In genomic region chr22:50481045-50481439, GRCh38 we compare ENCODE assay signal across 8 cellular contexts. TPM values are rescaled to one million over a fixed set of nuclear protein-coding genes. Genes with fewer than 3 reads are reported as not detected.
A peak's percentile ranks its signal among the peaks of the same experiment; 100 is the strongest.
DNase-seq lines count a peak whose midpoint lies in the region; ATAC-seq, FAIRE-seq and TF ChIP-seq lines count a peak whose summit lies in the region.

No MANE protein-coding gene starts in this region.

- H3K36me3 ChIP-seq in HepG2 (replicated peaks in 1 of 2; ENCODE audit: control insufficient read depth in 1 of 2, insufficient read depth in 2 of 2, low read length in 2 of 2) (no peaks in the 10 kb centered on the region), tibial artery (no peaks in the 10 kb centered on the region)

- peak; percentile 21; the same call in 1 of the 2 replicates for TF ChIP-seq CTCF in HepG2 (CRISPR knock-in tag; IDR thresholded peaks at IDR 0.05)
- no peak for TF ChIP-seq CTCF in tibial artery (IDR thresholded peaks at IDR 0.05)
- no peak for TF ChIP-seq CTCF in foreskin keratinocyte (conservative IDR thresholded peaks at IDR 0.05)

- peaks cover 6% of the 10 kb centered on the region for H3K4me1 Mint-ChIP-seq in activated naive CD4-positive, alpha-beta T cell treated with anti-CD3 and anti-CD28 coated beads for 36 hours (ENCODE audit: low read depth)
- peaks cover 5% of the 10 kb centered on the region for H3K4me1 Mint-ChIP-seq in activated naive CD8-positive, alpha-beta T cell treated with anti-CD3 and anti-CD28 coated beads, Interleukin-2, amount 50 U/mL, for 24 hours

- H3K9me3 ChIP-seq in HepG2 (ENCODE audit: low read length) (no peaks in the 10 kb centered on the region), tibial artery (no peaks in the 10 kb centered on the region)

- H3K9ac ChIP-seq in HepG2 (ENCODE audit: insufficient read depth, low read depth, low read length), result peak overlapping the region; percentile 76; the same call in 1 of the 2 replicates

- no peaks in the 10 kb centered on the region for H3K36me3 Mint-ChIP-seq in activated naive CD4-positive, alpha-beta T cell treated with anti-CD3 and anti-CD28 coated beads for 36 hours (ENCODE audit: low read depth)
- no peaks in the 10 kb centered on the region for H3K36me3 Mint-ChIP-seq in activated naive CD4-positive, alpha-beta T cell treated with anti-CD3 and anti-CD28 coated beads, Interleukin-2, amount 50 U/mL, for 72 hours
- H3K36me3 Mint-ChIP-seq in activated naive CD8-positive, alpha-beta T cell treated with anti-CD3 and anti-CD28 coated beads, Interleukin-2, amount 50 U/mL, for 24 hours (ENCODE audit: low read depth), result no peaks in the 10 kb centered on the region

- CTCF ChIA-PET in activated naive CD4-positive, alpha-beta T cell treated with anti-CD3 and anti-CD28 coated beads for 36 hours (lab: Charles Lee), result no interaction called here
- CTCF ChIA-PET in HepG2 (lab: Yijun Ruan, JAX; ENCODE audit: low intra/inter-chr PET ratio, low total read pairs), result no interaction called here

- peaks cover 0 to 4% of the 10 kb centered on the region in 2 experiments; a peak in 1 of 5 replicates for H3K27me3 ChIP-seq in HepG2 (ENCODE audit: control insufficient read depth in 1 of 2, insufficient read depth in 2 of 2, low read length in 2 of 2)
- peaks cover 15 to 66% of the 10 kb centered on the region in 2 donors for H3K27me3 ChIP-seq in tibial artery
- peaks cover 21% of the 10 kb centered on the region for H3K27me3 ChIP-seq in foreskin keratinocyte

- H3K4me1 ChIP-seq in HepG2 (ENCODE audit: insufficient read depth, low read length) (peaks cover 54% of the 10 kb centered on the region), tibial artery (peaks cover 0 to 16% (median 8%) of the 10 kb centered on the region in 4 donors), foreskin keratinocyte (peaks cover 9% of the 10 kb centered on the region)

- in situ Hi-C loops in HepG2 (cut with HindIII; ENCODE audit: extremely low pct_ligation_motif_present, low pct_unique_long_range_greater_than_20kb), result no loop called here

- H4K20me1 ChIP-seq in HepG2 (ENCODE audit: insufficient read depth, low read length), result no peaks in the 10 kb centered on the region; the same call in 1 of the 2 replicates

- TF ChIP-seq RAD21 in HepG2 (CRISPR knock-in tag; IDR thresholded peaks at IDR 0.05), result no peak

- H3K27me3 Mint-ChIP-seq in activated naive CD4-positive, alpha-beta T cell treated with anti-CD3 and anti-CD28 coated beads for 36 hours (ENCODE audit: low read depth), result peaks cover 8% of the 10 kb centered on the region
- peaks cover 7% of the 10 kb centered on the region for H3K27me3 Mint-ChIP-seq in activated naive CD8-positive, alpha-beta T cell treated with anti-CD3 and anti-CD28 coated beads, Interleukin-2, amount 50 U/mL, for 24 hours

- intact Hi-C loops in activated naive CD4-positive, alpha-beta T cell treated with anti-CD3 and anti-CD28 coated beads for 36 hours (cut with micrococcal nuclease), result no loop called here
- intact Hi-C loops in HepG2 (cut with micrococcal nuclease; ENCODE audit: unreplicated experiment), result no loop called here
- intact Hi-C loops in tibial artery (cut with DNase I; ENCODE audit: low total_unique reads), result no loop called here

- TF ChIP-seq POLR2A in HepG2 (IDR thresholded peaks at IDR 0.05; ENCODE audit: insufficient read depth in 1 of 2, low read depth in 2 of 2, low read length in 2 of 2), result no peak

- no peaks in the 10 kb centered on the region for H3K79me2 ChIP-seq in HepG2 (ENCODE audit: insufficient read depth, low read length)

- no peak for FAIRE-seq in HepG2 (lab: Jason Lieb, UNC)

- H3K27ac ChIP-seq in HepG2 (ENCODE audit: extremely low read length, insufficient read depth, low read length) (no peak overlapping the region), tibial artery (no peak overlapping the region), foreskin keratinocyte (no peak overlapping the region)

- POLR2A ChIA-PET in HepG2 (lab: Yijun Ruan, JAX), result interaction anchor here (0.7 to 2.1 kb wide), 5 partner anchors 10 to 45 kb away, joined by 3 to 5 read pairs (median 4); partner anchors contain the start of genes LMF2, NCAPH2 and SCO2

- peak overlapping the region; percentile 61 for H3K4me3 Mint-ChIP-seq in activated naive CD4-positive, alpha-beta T cell treated with anti-CD3 and anti-CD28 coated beads for 36 hours
- peak overlapping the region; percentile 67 for H3K4me3 Mint-ChIP-seq in activated naive CD8-positive, alpha-beta T cell treated with anti-CD3 and anti-CD28 coated beads, Interleukin-2, amount 50 U/mL, for 24 hours

- WGBS in HepG2 (ENCODE audit: low lambda C conversion rate), result no CpG with 5 or more reads among the region's 45 CpGs

- no TSS peak for BruUV-seq in HepG2 (replicated peaks; lab: Mats Ljungman, UMichigan)

- TF ChIP-seq EP300 in HepG2 (IDR thresholded peaks at IDR 0.05; ENCODE audit: low read depth in 2 of 2, low read length in 2 of 2) (no peak), HepG2 (CRISPR knock-in tag; IDR thresholded peaks at IDR 0.05; ENCODE audit: borderline replicate concordance) (no peak)

- DNase-seq in activated naive CD4-positive, alpha-beta T cell treated with anti-CD3 and anti-CD28 coated beads for 36 hours, result no peak
- no peak for DNase-seq in activated naive CD4-positive, alpha-beta T cell treated with anti-CD3 and anti-CD28 coated beads, Interleukin-2, amount 50 U/mL, for 72 hours (ENCODE audit: low spot score in 2 of 2)
- DNase-seq in activated naive CD8-positive, alpha-beta T cell treated with anti-CD3 and anti-CD28 coated beads, Interleukin-2, amount 50 U/mL, for 24 hours, result no peak
- DNase-seq in HepG2 (ENCODE audit: low spot score) (no peak), tibial artery (no peak), foreskin keratinocyte (no peak), dermis blood vessel endothelial cell (no peak)

- H2AFZ ChIP-seq in HepG2 (ENCODE audit: low read length), result no peak overlapping the region

- no peak overlapping the region for H3K27ac Mint-ChIP-seq in activated naive CD4-positive, alpha-beta T cell treated with anti-CD3 and anti-CD28 coated beads for 36 hours
- no peak overlapping the region for H3K27ac Mint-ChIP-seq in activated naive CD4-positive, alpha-beta T cell treated with anti-CD3 and anti-CD28 coated beads, Interleukin-2, amount 50 U/mL, for 72 hours
- no peak overlapping the region for H3K27ac Mint-ChIP-seq in activated naive CD8-positive, alpha-beta T cell treated with anti-CD3 and anti-CD28 coated beads, Interleukin-2, amount 50 U/mL, for 24 hours

- H3K4me3 ChIP-seq in HepG2 (replicated peaks in 1 of 3; ENCODE audit: insufficient read depth in 1 of 3, low read depth in 2 of 3, low read length in 3 of 3) (peak overlapping the region; percentile 75 to 76 (median 75); a peak in 5 of 6 replicates), tibial artery (peak overlapping the region; percentile 30 to 44)

- no peaks in the 10 kb centered on the region for H3K9me3 Mint-ChIP-seq in activated naive CD4-positive, alpha-beta T cell treated with anti-CD3 and anti-CD28 coated beads for 36 hours
- H3K9me3 Mint-ChIP-seq in activated naive CD4-positive, alpha-beta T cell treated with anti-CD3 and anti-CD28 coated beads, Interleukin-2, amount 50 U/mL, for 72 hours, result no peaks in the 10 kb centered on the region
- no peaks in the 10 kb centered on the region for H3K9me3 Mint-ChIP-seq in activated naive CD8-positive, alpha-beta T cell treated with anti-CD3 and anti-CD28 coated beads, Interleukin-2, amount 50 U/mL, for 24 hours

- H3K4me2 ChIP-seq in HepG2 (ENCODE audit: low read depth, low read length), result peak overlapping the region; percentile 77

- no peak for ATAC-seq in activated naive CD4-positive, alpha-beta T cell treated with anti-CD3 and anti-CD28 coated beads, Interleukin-2, amount 50 U/mL, for 72 hours
- no peak for ATAC-seq in activated naive CD8-positive, alpha-beta T cell treated with anti-CD3 and anti-CD28 coated beads, Interleukin-2, amount 50 U/mL, for 24 hours
- ATAC-seq in HepG2 (no peak), foreskin keratinocyte (no peak), HG02623 (IDR thresholded peaks at IDR 0.05; ENCODE audit: unreplicated experiment) (no peak)

RNA-seq across cellular contexts. Expression of gene ADM2, which starts 0.3 kb away (rescaled TPM):
- 1 to 10 TPM; 7.5 to 8.3 TPM for total RNA-seq in activated naive CD4-positive, alpha-beta T cell treated with anti-CD3 and anti-CD28 coated beads for 36 hours
- 1 to 10 TPM; 6.0 to 7.0 TPM for total RNA-seq in activated naive CD4-positive, alpha-beta T cell treated with anti-CD3 and anti-CD28 coated beads, Interleukin-2, amount 50 U/mL, for 72 hours
- total RNA-seq in HepG2 (2016; rRNA removed; fragmentation: Illumina TruSeq; extraction: Trizol) (0.76 and 1.2 TPM in 2 replicates), foreskin keratinocyte (0.95 and 2.0 TPM in 2 replicates), dermis blood vessel endothelial cell (0.34 and 0.60 TPM in 2 replicates)
- total RNA-seq in HepG2 (2016; cell fraction: cytosol; rRNA removed; fragmentation: Illumina TruSeq; extraction: Trizol; ENCODE audit: low read depth), result 0.10 and 0.18 TPM in 2 replicates
- total RNA-seq in HepG2 (2016; cell fraction: insoluble cytoplasmic fraction; rRNA removed; fragmentation: Illumina TruSeq; extraction: Trizol), result 0.68 and 1.4 TPM in 2 replicates
- 0.68 and 0.83 TPM in 2 replicates for total RNA-seq in HepG2 (2016; cell fraction: membrane; rRNA removed; fragmentation: Illumina TruSeq; extraction: Trizol)
- 1.3 and 1.9 TPM in 2 replicates for total RNA-seq in HepG2 (2016; cell fraction: nucleus; rRNA removed; fragmentation: Illumina TruSeq; extraction: Trizol)
- polyA plus RNA-seq in HepG2 (2011; rRNA removed) (3.0 and 4.0 TPM in 2 replicates), foreskin keratinocyte (1.4 and 3.0 TPM in 2 replicates)
- polyA plus RNA-seq in HepG2 (2011; cell fraction: cytosol; rRNA removed), result 2.7 and 2.8 TPM in 2 replicates
- polyA plus RNA-seq in HepG2 (2011; cell fraction: nucleus; rRNA removed), result 7.0 and 9.2 TPM in 2 replicates
- polyA plus RNA-seq in HepG2 (2012), result 3.7 and 10.8 TPM in 2 replicates
- polyA plus RNA-seq in HepG2 (2016; cell fraction: cytosol; fragmentation: Illumina TruSeq; extraction: Trizol; ENCODE audit: low read depth), result 0.40 and 0.43 TPM in 2 replicates
- 1.3 and 1.6 TPM in 2 replicates for polyA plus RNA-seq in HepG2 (2016; cell fraction: insoluble cytoplasmic fraction; fragmentation: Illumina TruSeq; extraction: Trizol; ENCODE audit: low read depth)
- 0.73 and 0.76 TPM in 2 replicates for polyA plus RNA-seq in HepG2 (2016; cell fraction: membrane; fragmentation: Illumina TruSeq; extraction: Trizol; ENCODE audit: low read depth)
- polyA plus RNA-seq in HepG2 (2016; cell fraction: nucleus; fragmentation: Illumina TruSeq; extraction: Trizol; ENCODE audit: insufficient read depth, low read depth), result 6.0 and 6.1 TPM in 2 replicates
- polyA minus RNA-seq in HepG2 (2011; rRNA and poly(A)+ RNA removed; ENCODE audit: low replicate concordance), result 0.94 and 3.6 TPM in 2 replicates
- polyA minus RNA-seq in HepG2 (2011; cell fraction: cytosol; rRNA and poly(A)+ RNA removed), result 3.0 and 3.9 TPM in 2 replicates
- polyA minus RNA-seq in HepG2 (2011; cell fraction: nucleus; rRNA and poly(A)+ RNA removed), result 2.7 and 3.0 TPM in 2 replicates

RNA-seq across cellular contexts. Expression of gene MIOX, which starts 5.6 kb away (rescaled TPM):
- total RNA-seq in activated naive CD4-positive, alpha-beta T cell treated with anti-CD3 and anti-CD28 coated beads for 36 hours, result under 1 TPM in 1 of 2 experiments, not detected in 1; 0.31 TPM
- under 1 TPM in 1 of 2 donors, not detected in 1; 0.25 TPM for total RNA-seq in activated naive CD4-positive, alpha-beta T cell treated with anti-CD3 and anti-CD28 coated beads, Interleukin-2, amount 50 U/mL, for 72 hours
- total RNA-seq in HepG2 (2016; rRNA removed; fragmentation: Illumina TruSeq; extraction: Trizol) (1.2 and 1.5 TPM in 2 replicates), foreskin keratinocyte (not detected in 2 replicates), dermis blood vessel endothelial cell (not detected in 2 replicates)
- total RNA-seq in HepG2 (2016; cell fraction: cytosol; rRNA removed; fragmentation: Illumina TruSeq; extraction: Trizol; ENCODE audit: low read depth), result 1.2 and 1.7 TPM in 2 replicates
- 1.3 and 2.0 TPM in 2 replicates for total RNA-seq in HepG2 (2016; cell fraction: insoluble cytoplasmic fraction; rRNA removed; fragmentation: Illumina TruSeq; extraction: Trizol)
- 1.9 and 2.9 TPM in 2 replicates for total RNA-seq in HepG2 (2016; cell fraction: membrane; rRNA removed; fragmentation: Illumina TruSeq; extraction: Trizol)
- 1.7 and 2.7 TPM in 2 replicates for total RNA-seq in HepG2 (2016; cell fraction: nucleus; rRNA removed; fragmentation: Illumina TruSeq; extraction: Trizol)
- polyA plus RNA-seq in HepG2 (2011; rRNA removed) (2.9 and 5.0 TPM in 2 replicates), foreskin keratinocyte (0.04 TPM in 1 of 2 replicates, not detected in the other)
- polyA plus RNA-seq in HepG2 (2011; cell fraction: cytosol; rRNA removed), result 2.3 and 3.0 TPM in 2 replicates
- 27.0 and 27.4 TPM in 2 replicates for polyA plus RNA-seq in HepG2 (2011; cell fraction: nucleus; rRNA removed)
- 1.8 and 3.2 TPM in 2 replicates for polyA plus RNA-seq in HepG2 (2012)
- polyA plus RNA-seq in HepG2 (2016; cell fraction: cytosol; fragmentation: Illumina TruSeq; extraction: Trizol; ENCODE audit: low read depth), result 2.6 and 2.7 TPM in 2 replicates
- 1.4 and 1.6 TPM in 2 replicates for polyA plus RNA-seq in HepG2 (2016; cell fraction: insoluble cytoplasmic fraction; fragmentation: Illumina TruSeq; extraction: Trizol; ENCODE audit: low read depth)
- polyA plus RNA-seq in HepG2 (2016; cell fraction: membrane; fragmentation: Illumina TruSeq; extraction: Trizol; ENCODE audit: low read depth), result 1.6 and 1.8 TPM in 2 replicates
- 3.9 and 5.8 TPM in 2 replicates for polyA plus RNA-seq in HepG2 (2016; cell fraction: nucleus; fragmentation: Illumina TruSeq; extraction: Trizol; ENCODE audit: insufficient read depth, low read depth)
- 5.0 TPM in 1 of 2 replicates, not detected in the other for polyA minus RNA-seq in HepG2 (2011; rRNA and poly(A)+ RNA removed; ENCODE audit: low replicate concordance)
- polyA minus RNA-seq in HepG2 (2011; cell fraction: cytosol; rRNA and poly(A)+ RNA removed), result 1.1 TPM in 1 of 2 replicates, not detected in the other
- 1.2 and 2.2 TPM in 2 replicates for polyA minus RNA-seq in HepG2 (2011; cell fraction: nucleus; rRNA and poly(A)+ RNA removed)

RNA-seq across cellular contexts. Expression of gene SBF1, which starts 6.2 kb away (rescaled TPM):
- total RNA-seq in activated naive CD4-positive, alpha-beta T cell treated with anti-CD3 and anti-CD28 coated beads for 36 hours, result 100 to 1,000 TPM; 100 TPM
- 10 to 100 TPM; 99.3 to 99.8 TPM for total RNA-seq in activated naive CD4-positive, alpha-beta T cell treated with anti-CD3 and anti-CD28 coated beads, Interleukin-2, amount 50 U/mL, for 72 hours
- total RNA-seq in HepG2 (2016; rRNA removed; fragmentation: Illumina TruSeq; extraction: Trizol), result 21.3 and 40.9 TPM in 2 replicates
- total RNA-seq in HepG2 (2016; cell fraction: cytosol; rRNA removed; fragmentation: Illumina TruSeq; extraction: Trizol; ENCODE audit: low read depth), result 10.6 and 11.9 TPM in 2 replicates
- 18.4 and 42.1 TPM in 2 replicates for total RNA-seq in HepG2 (2016; cell fraction: insoluble cytoplasmic fraction; rRNA removed; fragmentation: Illumina TruSeq; extraction: Trizol)
- 25.7 and 27.6 TPM in 2 replicates for total RNA-seq in HepG2 (2016; cell fraction: membrane; rRNA removed; fragmentation: Illumina TruSeq; extraction: Trizol)
- total RNA-seq in HepG2 (2016; cell fraction: nucleus; rRNA removed; fragmentation: Illumina TruSeq; extraction: Trizol), result 35.2 and 39.9 TPM in 2 replicates
- 31.7 and 43.3 TPM in 2 replicates for polyA plus RNA-seq in HepG2 (2011; rRNA removed)
- polyA plus RNA-seq in HepG2 (2011; cell fraction: cytosol; rRNA removed), result 23.0 and 36.7 TPM in 2 replicates
- polyA plus RNA-seq in HepG2 (2011; cell fraction: nucleus; rRNA removed), result 212 and 268 TPM in 2 replicates
- 35.0 and 42.8 TPM in 2 replicates for polyA plus RNA-seq in HepG2 (2012)
- polyA plus RNA-seq in HepG2 (2016; cell fraction: cytosol; fragmentation: Illumina TruSeq; extraction: Trizol; ENCODE audit: low read depth), result 5.2 and 5.5 TPM in 2 replicates
- 23.9 and 35.9 TPM in 2 replicates for polyA plus RNA-seq in HepG2 (2016; cell fraction: insoluble cytoplasmic fraction; fragmentation: Illumina TruSeq; extraction: Trizol; ENCODE audit: low read depth)
- 16.7 and 21.6 TPM in 2 replicates for polyA plus RNA-seq in HepG2 (2016; cell fraction: membrane; fragmentation: Illumina TruSeq; extraction: Trizol; ENCODE audit: low read depth)
- 92.6 and 93.2 TPM in 2 replicates for polyA plus RNA-seq in HepG2 (2016; cell fraction: nucleus; fragmentation: Illumina TruSeq; extraction: Trizol; ENCODE audit: insufficient read depth, low read depth)
- 67.4 and 124 TPM in 2 replicates for polyA minus RNA-seq in HepG2 (2011; rRNA and poly(A)+ RNA removed; ENCODE audit: low replicate concordance)
- 36.5 and 37.3 TPM in 2 replicates for polyA minus RNA-seq in HepG2 (2011; cell fraction: cytosol; rRNA and poly(A)+ RNA removed)
- 65.0 and 67.6 TPM in 2 replicates for polyA minus RNA-seq in HepG2 (2011; cell fraction: nucleus; rRNA and poly(A)+ RNA removed)
- total RNA-seq in foreskin keratinocyte, result 64.5 and 69.9 TPM in 2 replicates
- 42.6 and 48.6 TPM in 2 replicates for polyA plus RNA-seq in foreskin keratinocyte
- total RNA-seq in dermis blood vessel endothelial cell, result 50.0 and 62.1 TPM in 2 replicates

RNA-seq across cellular contexts. Expression of gene LMF2, which starts 26.5 kb away (rescaled TPM):
- 10 to 100 TPM; 41.4 to 42.0 TPM for total RNA-seq in activated naive CD4-positive, alpha-beta T cell treated with anti-CD3 and anti-CD28 coated beads for 36 hours
- total RNA-seq in activated naive CD4-positive, alpha-beta T cell treated with anti-CD3 and anti-CD28 coated beads, Interleukin-2, amount 50 U/mL, for 72 hours, result 10 to 100 TPM; 54.2 to 76.7 TPM
- 10.2 and 30.6 TPM in 2 replicates for total RNA-seq in HepG2 (2016; rRNA removed; fragmentation: Illumina TruSeq; extraction: Trizol)
- total RNA-seq in HepG2 (2016; cell fraction: cytosol; rRNA removed; fragmentation: Illumina TruSeq; extraction: Trizol; ENCODE audit: low read depth), result 6.3 and 7.5 TPM in 2 replicates
- 8.1 and 32.3 TPM in 2 replicates for total RNA-seq in HepG2 (2016; cell fraction: insoluble cytoplasmic fraction; rRNA removed; fragmentation: Illumina TruSeq; extraction: Trizol)
- 12.9 and 13.8 TPM in 2 replicates for total RNA-seq in HepG2 (2016; cell fraction: membrane; rRNA removed; fragmentation: Illumina TruSeq; extraction: Trizol)
- total RNA-seq in HepG2 (2016; cell fraction: nucleus; rRNA removed; fragmentation: Illumina TruSeq; extraction: Trizol), result 37.5 and 43.9 TPM in 2 replicates
- polyA plus RNA-seq in HepG2 (2011; rRNA removed), result 23.3 and 37.9 TPM in 2 replicates
- polyA plus RNA-seq in HepG2 (2011; cell fraction: cytosol; rRNA removed), result 18.2 and 36.8 TPM in 2 replicates
- 284 and 409 TPM in 2 replicates for polyA plus RNA-seq in HepG2 (2011; cell fraction: nucleus; rRNA removed)
- 20.6 and 26.6 TPM in 2 replicates for polyA plus RNA-seq in HepG2 (2012)
- polyA plus RNA-seq in HepG2 (2016; cell fraction: cytosol; fragmentation: Illumina TruSeq; extraction: Trizol; ENCODE audit: low read depth), result 9.6 and 9.7 TPM in 2 replicates
- 10.4 and 13.2 TPM in 2 replicates for polyA plus RNA-seq in HepG2 (2016; cell fraction: insoluble cytoplasmic fraction; fragmentation: Illumina TruSeq; extraction: Trizol; ENCODE audit: low read depth)
- polyA plus RNA-seq in HepG2 (2016; cell fraction: membrane; fragmentation: Illumina TruSeq; extraction: Trizol; ENCODE audit: low read depth), result 11.7 and 14.1 TPM in 2 replicates
- 103 and 105 TPM in 2 replicates for polyA plus RNA-seq in HepG2 (2016; cell fraction: nucleus; fragmentation: Illumina TruSeq; extraction: Trizol; ENCODE audit: insufficient read depth, low read depth)
- 33.1 and 122 TPM in 2 replicates for polyA minus RNA-seq in HepG2 (2011; rRNA and poly(A)+ RNA removed; ENCODE audit: low replicate concordance)
- 51.0 and 56.0 TPM in 2 replicates for polyA minus RNA-seq in HepG2 (2011; cell fraction: cytosol; rRNA and poly(A)+ RNA removed)
- polyA minus RNA-seq in HepG2 (2011; cell fraction: nucleus; rRNA and poly(A)+ RNA removed), result 27.5 and 28.8 TPM in 2 replicates
- 39.3 and 44.0 TPM in 2 replicates for total RNA-seq in foreskin keratinocyte
- 56.2 and 65.4 TPM in 2 replicates for polyA plus RNA-seq in foreskin keratinocyte
- total RNA-seq in dermis blood vessel endothelial cell, result 43.7 and 50.9 TPM in 2 replicates

RNA-seq across cellular contexts. Expression of gene NCAPH2, which starts 27.0 kb away (rescaled TPM):
- total RNA-seq in activated naive CD4-positive, alpha-beta T cell treated with anti-CD3 and anti-CD28 coated beads for 36 hours, result 100 to 1,000 TPM; 104 to 115 TPM
- 100 to 1,000 TPM; 121 to 130 TPM for total RNA-seq in activated naive CD4-positive, alpha-beta T cell treated with anti-CD3 and anti-CD28 coated beads, Interleukin-2, amount 50 U/mL, for 72 hours
- total RNA-seq in HepG2 (2016; rRNA removed; fragmentation: Illumina TruSeq; extraction: Trizol) (44.1 and 64.4 TPM in 2 replicates), foreskin keratinocyte (66.6 and 68.4 TPM in 2 replicates), dermis blood vessel endothelial cell (30.1 and 37.1 TPM in 2 replicates)
- 21.9 and 25.9 TPM in 2 replicates for total RNA-seq in HepG2 (2016; cell fraction: cytosol; rRNA removed; fragmentation: Illumina TruSeq; extraction: Trizol; ENCODE audit: low read depth)
- total RNA-seq in HepG2 (2016; cell fraction: insoluble cytoplasmic fraction; rRNA removed; fragmentation: Illumina TruSeq; extraction: Trizol), result 38.6 and 60.9 TPM in 2 replicates
- total RNA-seq in HepG2 (2016; cell fraction: membrane; rRNA removed; fragmentation: Illumina TruSeq; extraction: Trizol), result 36.3 and 40.8 TPM in 2 replicates
- total RNA-seq in HepG2 (2016; cell fraction: nucleus; rRNA removed; fragmentation: Illumina TruSeq; extraction: Trizol), result 55.8 and 71.9 TPM in 2 replicates
- polyA plus RNA-seq in HepG2 (2011; rRNA removed) (27.6 and 28.1 TPM in 2 replicates), foreskin keratinocyte (54.9 and 56.9 TPM in 2 replicates)
- polyA plus RNA-seq in HepG2 (2011; cell fraction: cytosol; rRNA removed), result 14.9 and 27.9 TPM in 2 replicates
- 133 and 198 TPM in 2 replicates for polyA plus RNA-seq in HepG2 (2011; cell fraction: nucleus; rRNA removed)
- 18.5 and 22.1 TPM in 2 replicates for polyA plus RNA-seq in HepG2 (2012)
- polyA plus RNA-seq in HepG2 (2016; cell fraction: cytosol; fragmentation: Illumina TruSeq; extraction: Trizol; ENCODE audit: low read depth), result 19.2 and 20.6 TPM in 2 replicates
- 35.4 and 35.6 TPM in 2 replicates for polyA plus RNA-seq in HepG2 (2016; cell fraction: insoluble cytoplasmic fraction; fragmentation: Illumina TruSeq; extraction: Trizol; ENCODE audit: low read depth)
- 30.3 and 30.4 TPM in 2 replicates for polyA plus RNA-seq in HepG2 (2016; cell fraction: membrane; fragmentation: Illumina TruSeq; extraction: Trizol; ENCODE audit: low read depth)
- 141 and 144 TPM in 2 replicates for polyA plus RNA-seq in HepG2 (2016; cell fraction: nucleus; fragmentation: Illumina TruSeq; extraction: Trizol; ENCODE audit: insufficient read depth, low read depth)
- polyA minus RNA-seq in HepG2 (2011; rRNA and poly(A)+ RNA removed; ENCODE audit: low replicate concordance), result 32.7 and 68.1 TPM in 2 replicates
- 16.6 and 22.2 TPM in 2 replicates for polyA minus RNA-seq in HepG2 (2011; cell fraction: cytosol; rRNA and poly(A)+ RNA removed)
- 13.8 and 21.0 TPM in 2 replicates for polyA minus RNA-seq in HepG2 (2011; cell fraction: nucleus; rRNA and poly(A)+ RNA removed)
